9 cellular contexts compared by ENCODE assay signal in the genomic region with DNA sequence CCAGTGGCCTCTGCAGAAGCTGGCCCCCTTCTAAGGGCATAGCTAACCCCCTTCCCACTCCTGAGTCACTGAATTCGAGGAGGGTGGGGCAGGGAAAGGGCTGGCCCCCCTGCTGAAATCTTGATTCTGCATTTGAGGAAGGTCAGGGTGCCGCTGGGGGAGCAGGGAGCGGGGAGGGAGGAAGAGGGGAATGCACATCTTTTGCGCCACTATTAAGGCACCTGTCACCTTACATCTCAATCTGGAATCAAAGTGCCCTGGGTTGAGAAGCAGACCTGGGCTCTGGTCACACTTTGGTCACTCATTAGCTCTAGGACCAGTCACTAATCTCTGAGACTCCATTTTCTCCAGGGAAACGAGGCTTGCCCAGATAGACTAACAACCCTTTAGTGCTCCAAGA.
A peak's percentile ranks its signal among the peaks of the same experiment; 100 is the strongest.
DNase-seq lines count a peak whose midpoint lies in the region; ATAC-seq and TF ChIP-seq lines count a peak whose summit lies in the region.
"Had no signal": no experiment of that assay in that cellular context is flagged by ENCODE, and none has a peak within 500 bp of the region (broad histone marks: within the 10 kb centered on the region; RNA-seq: fewer than 3 reads in every experiment).

No MANE protein-coding gene starts in this region.

- peaks cover 4% of the 10 kb centered on the region for H3K36me3 Mint-ChIP-seq in CD8-positive, alpha-beta T cell
- H3K36me3 Mint-ChIP-seq in dendritic cell treated with granulocyte-macrophage colony-stimulating factor and Interleukin-4, amounts not matched to agents 40 ng/mL and 50 ng/mL, for 4 days (ENCODE audit: low read depth) = no peaks in the 10 kb centered on the region

- H3K79me2 ChIP-seq in Loucy (ENCODE audit: insufficient read depth, low read length) = no peaks in the 10 kb centered on the region
- H3K79me2 ChIP-seq in osteoblast (ENCODE audit: insufficient read depth, low read length) = no peaks in the 10 kb centered on the region

- H3K36me3 ChIP-seq in CD8-positive, alpha-beta T cell (ENCODE audit: insufficient read depth, low read length) = no peaks in the 10 kb centered on the region
- H3K36me3 ChIP-seq in Loucy (ENCODE audit: insufficient read depth, low read length) (no peaks in the 10 kb centered on the region), osteoblast (ENCODE audit: insufficient read depth, low read length) (no peaks in the 10 kb centered on the region)

- POLR2A ChIA-PET in CD8-positive, alpha-beta T cell (lab: Charles Lee) = interaction anchor here (0.8 to 3.6 kb wide), 9 partner anchors 8 to 339 kb away, joined by 3 to 17 read pairs (median 4); partner anchors contain the start of genes CEP350, QSOX1 and TOR1AIP1

- H3K4me3 Mint-ChIP-seq in CD8-positive, alpha-beta T cell = peak overlapping the region; percentile 92
- H3K4me3 Mint-ChIP-seq in dendritic cell treated with granulocyte-macrophage colony-stimulating factor and Interleukin-4, amounts not matched to agents 40 ng/mL and 50 ng/mL, for 4 days = peak overlapping the region; percentile 76

- H3K9me3 Mint-ChIP-seq in CD8-positive, alpha-beta T cell = no peaks in the 10 kb centered on the region
- H3K9me3 Mint-ChIP-seq in dendritic cell treated with granulocyte-macrophage colony-stimulating factor and Interleukin-4, amounts not matched to agents 40 ng/mL and 50 ng/mL, for 4 days = no peaks in the 10 kb centered on the region

- H2AFZ ChIP-seq in Loucy (ENCODE audit: low read length) = peak overlapping the region; percentile 96
- peak overlapping the region; percentile 97 for H2AFZ ChIP-seq in osteoblast (ENCODE audit: low read length)

- DNase-seq in CD8-positive, alpha-beta T cell = no peak
- peak; percentile 76 for DNase-seq in osteoblast (ENCODE audit: insufficient read length, low spot score, missing footprints)
- no peak for DNase-seq in stimulated activated CD4-positive, alpha-beta T cell treated with anti-CD3 and anti-CD28 coated beads, Interleukin-2, amount 100 ng/mL, for 48 hours
- DNase-seq in NCI-H1105 (lab: John Stamatoyannopoulos, UW) = no peak
- no peak for DNase-seq in iPS-NIHi11 (ENCODE audit: low spot score)
- DNase-seq: activated CD4-positive, alpha-beta T cell treated with anti-CD3 and anti-CD28 coated beads, Interleukin-2, amount 50 U/mL, for 1 hour had no signal

- H3K9me3 ChIP-seq in CD8-positive, alpha-beta T cell (ENCODE audit: low read length) = no peaks in the 10 kb centered on the region
- H3K9me3 ChIP-seq in Loucy (ENCODE audit: insufficient read depth, low read depth, low read length) = no peaks in the 10 kb centered on the region
- H3K9me3 ChIP-seq in osteoblast (ENCODE audit: low read depth, low read length) = no peaks in the 10 kb centered on the region

- intact Hi-C loops in CD8-positive, alpha-beta T cell (cut with DNase I, micrococcal nuclease) = loop anchor here (2.0 to 10.0 kb wide), 8 partner anchors 67 to 1271 kb away; partner anchors contain the start of genes AXDND1 (in 1 of the 2), CEP350 (in 1 of the 2), QSOX1 (in 1 of the 2) and TOR1AIP1 (in 1 of the 2)
- intact Hi-C loops in dendritic cell treated with granulocyte-macrophage colony-stimulating factor and Interleukin-4, amounts not matched to agents 40 ng/mL and 50 ng/mL, for 4 days (cut with micrococcal nuclease) = no loop called here

- no peak for ATAC-seq in CD8-positive, alpha-beta T cell
- ATAC-seq in HG03159 (IDR thresholded peaks at IDR 0.05; ENCODE audit: unreplicated experiment) = no peak

- H3K27ac Mint-ChIP-seq in CD8-positive, alpha-beta T cell = peak overlapping the region; percentile 87
- no peak overlapping the region for H3K27ac Mint-ChIP-seq in dendritic cell treated with granulocyte-macrophage colony-stimulating factor and Interleukin-4, amounts not matched to agents 40 ng/mL and 50 ng/mL, for 4 days

- H3F3A ChIP-seq in Loucy (ENCODE audit: low read depth) = no peaks in the 10 kb centered on the region

- peak overlapping the region; percentile 60 for H3K4me3 ChIP-seq in CD8-positive, alpha-beta T cell (ENCODE audit: low read depth, low read length)
- H3K4me3 ChIP-seq in Loucy (ENCODE audit: low read length, poor library complexity, severe bottlenecking) = peak overlapping the region; percentile 76
- peak overlapping the region; percentile 70 for H3K4me3 ChIP-seq in osteoblast (ENCODE audit: insufficient read depth, low read length)

- TF ChIP-seq CTCF in CD8-positive, alpha-beta T cell (IDR thresholded peaks at IDR 0.05) = no peak
- TF ChIP-seq CTCF in Loucy (conservative IDR thresholded peaks at IDR 0.05; ENCODE audit: low read length) = no peak
- no peak for TF ChIP-seq CTCF in osteoblast (IDR thresholded peaks at IDR 0.05; ENCODE audit: extremely low read depth, low read depth, low read length)

- H3K9me2 ChIP-seq in Loucy (replicated peaks; ENCODE audit: low read depth, low read length) = no peaks in the 10 kb centered on the region

- peaks cover 12% of the 10 kb centered on the region for H3K4me1 ChIP-seq in CD8-positive, alpha-beta T cell (ENCODE audit: insufficient read depth, low read length)
- H3K4me1 ChIP-seq in Loucy (ENCODE audit: insufficient read depth, low read length, poor library complexity, severe bottlenecking) = peaks cover 11% of the 10 kb centered on the region
- peaks cover 23% of the 10 kb centered on the region for H3K4me1 ChIP-seq in osteoblast (ENCODE audit: insufficient read depth, low read length)

- H4K20me1 ChIP-seq in Loucy (ENCODE audit: insufficient read depth, low read length, poor library complexity, severe bottlenecking) = no peaks in the 10 kb centered on the region
- H4K20me1 ChIP-seq in osteoblast (ENCODE audit: insufficient read depth, low read length) = no peaks in the 10 kb centered on the region

- peak overlapping the region; percentile 30 for H3K27ac ChIP-seq in CD8-positive, alpha-beta T cell (ENCODE audit: low read depth, low read length)
- no peak overlapping the region for H3K27ac ChIP-seq in osteoblast (ENCODE audit: low read depth, low read length)

- peak overlapping the region; percentile 55 for H3K9ac ChIP-seq in Loucy (ENCODE audit: low read depth, low read length, poor library complexity, severe bottlenecking)

- CTCF ChIA-PET in CD8-positive, alpha-beta T cell (lab: Charles Lee) = interaction anchor here (0.8 to 15.0 kb wide), 17 partner anchors 8 to 363 kb away, joined by 3 to 361 read pairs (median 5); partner anchors contain the start of gene TOR1AIP2

- H3K4me2 ChIP-seq in Loucy (ENCODE audit: low read depth, low read length, poor library complexity, severe bottlenecking) (peak overlapping the region; percentile 86), osteoblast (ENCODE audit: insufficient read depth, low read length) (peak overlapping the region; percentile 94)

- H3K27me3 Mint-ChIP-seq in CD8-positive, alpha-beta T cell (ENCODE audit: low read depth) = no peaks in the 10 kb centered on the region
- H3K27me3 Mint-ChIP-seq in dendritic cell treated with granulocyte-macrophage colony-stimulating factor and Interleukin-4, amounts not matched to agents 40 ng/mL and 50 ng/mL, for 4 days = peaks cover 43% of the 10 kb centered on the region

- H3K4me1 Mint-ChIP-seq in CD8-positive, alpha-beta T cell (ENCODE audit: low read depth) = peaks cover 19% of the 10 kb centered on the region
- H3K4me1 Mint-ChIP-seq in dendritic cell treated with granulocyte-macrophage colony-stimulating factor and Interleukin-4, amounts not matched to agents 40 ng/mL and 50 ng/mL, for 4 days (ENCODE audit: low read depth) = peaks cover 24% of the 10 kb centered on the region

- no peaks in the 10 kb centered on the region for H3K27me3 ChIP-seq in CD8-positive, alpha-beta T cell (ENCODE audit: insufficient read depth, low read length)
- H3K27me3 ChIP-seq in Loucy (ENCODE audit: insufficient read depth, low read length, poor library complexity, severe bottlenecking) (no peaks in the 10 kb centered on the region), osteoblast (ENCODE audit: insufficient read depth, low read length) (peaks cover 48% of the 10 kb centered on the region)
